In genomic region chr10:121818599-121818998, GRCh38 we compare ENCODE assay signal across 20 cellular contexts.
DNase-seq lines count a peak whose midpoint lies in the region; ATAC-seq, FAIRE-seq and TF ChIP-seq lines count a peak whose summit lies in the region.
"Had no signal": no experiment of that assay in that cellular context is flagged by ENCODE, and none has a peak within 500 bp of the region (broad histone marks: within the 10 kb centered on the region; RNA-seq: fewer than 3 reads in every experiment).

No MANE protein-coding gene starts in this region.

- H3K9me3 Mint-ChIP-seq in mesothelial cell of epicardium, result no peaks in the 10 kb centered on the region
- H3K9me3 Mint-ChIP-seq in osteocyte (ENCODE audit: unreplicated experiment), result no peaks in the 10 kb centered on the region
- H3K9me3 Mint-ChIP-seq: CD4-positive, CD25-positive, alpha-beta regulatory T cell; CD8-positive, alpha-beta memory T cell had no signal

- no peak for TF ChIP-seq CTCF in VCaP (conservative IDR thresholded peaks at IDR 0.05)
- no peak for TF ChIP-seq CTCF in mesothelial cell of epicardium (IDR thresholded peaks at IDR 0.05; ENCODE audit: unreplicated experiment)
- TF ChIP-seq CTCF in osteocyte (IDR thresholded peaks at IDR 0.05), result no peak

- H3K27ac Mint-ChIP-seq in mesothelial cell of epicardium (peak overlapping the region; percentile 84), osteocyte (ENCODE audit: unreplicated experiment) (no peak overlapping the region)
- H3K27ac Mint-ChIP-seq: CD4-positive, CD25-positive, alpha-beta regulatory T cell had no signal

- H3K36me3 Mint-ChIP-seq in mesothelial cell of epicardium, result peaks cover 5% of the 10 kb centered on the region
- peaks cover 2% of the 10 kb centered on the region for H3K36me3 Mint-ChIP-seq in osteocyte (ENCODE audit: unreplicated experiment)

- H3K27me3 Mint-ChIP-seq in mesothelial cell of epicardium (ENCODE audit: low read depth), result no peaks in the 10 kb centered on the region
- H3K27me3 Mint-ChIP-seq in osteocyte (ENCODE audit: unreplicated experiment), result no peaks in the 10 kb centered on the region
- H3K27me3 Mint-ChIP-seq: CD4-positive, CD25-positive, alpha-beta regulatory T cell; CD8-positive, alpha-beta memory T cell had no signal

- H3K27ac ChIP-seq in VCaP, result peak overlapping the region; percentile 50
- H3K27ac ChIP-seq: GM23248, HL-60 had no signal

- H3K4me1 Mint-ChIP-seq in mesothelial cell of epicardium (peaks cover 25% of the 10 kb centered on the region), osteocyte (ENCODE audit: unreplicated experiment) (no peaks in the 10 kb centered on the region)

- H3K4me3 Mint-ChIP-seq in mesothelial cell of epicardium, result no peak overlapping the region
- no peak overlapping the region for H3K4me3 Mint-ChIP-seq in osteocyte (ENCODE audit: unreplicated experiment)
- H3K4me3 Mint-ChIP-seq: CD4-positive, CD25-positive, alpha-beta regulatory T cell; CD8-positive, alpha-beta memory T cell had no signal

- no peak for DNase-seq in mesothelial cell of epicardium (ENCODE audit: low spot score in 2 of 2, unreplicated experiment in 2 of 2)
- no peak for DNase-seq in NCI-H2196 (lab: John Stamatoyannopoulos, UW; ENCODE audit: unreplicated experiment)
- DNase-seq in osteocyte (ENCODE audit: extremely low spot score, unreplicated experiment), result no peak
- DNase-seq: ACHN; BE2C; C1 segment of cervical spinal cord; CD4-positive, CD25-positive, alpha-beta regulatory T cell; CD8-positive, alpha-beta memory T cell; COR-L47; DMS 273 treated with DMSO at 0.1 percent for 48 hours; DMS53; DND-41; EL; GM23248 had no signal

- FAIRE-seq in G401.6 (lab: Jason Lieb, UNC), result peak; percentile 46
- FAIRE-seq: GM12891, GM19239 had no signal

- ATAC-seq in GM19351 (IDR thresholded peaks at IDR 0.05; ENCODE audit: unreplicated experiment), result no peak
